ENCODE assay signal across 1 cellular context in the genomic region with DNA sequence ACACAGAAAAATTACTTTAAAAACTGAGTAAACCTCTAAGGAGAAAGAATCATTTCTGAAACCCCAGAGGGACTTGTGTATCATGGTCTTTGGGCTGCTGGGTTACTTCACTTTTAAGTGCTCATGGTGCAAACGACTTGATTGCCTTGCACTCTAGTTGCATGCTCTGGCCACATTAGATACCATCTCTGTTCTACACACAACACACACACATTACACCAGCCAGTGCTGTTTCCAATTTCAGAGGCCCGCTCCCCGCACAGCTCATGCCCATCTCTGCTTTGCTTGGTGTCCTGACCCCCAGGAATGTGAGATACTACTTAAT.
TF ChIP-seq lines count a peak whose summit lies in the region.

No MANE protein-coding gene starts in this region.

TF ChIP-seq in GM23338, 12 proteins besides CTCF, POLR2A, EP300 and RAD21 (continued from another document):
- TF ChIP-seq REST (IDR thresholded peaks at IDR 0.05; ENCODE audit: unreplicated experiment) = no peak
- TF ChIP-seq ZNF114 (CRISPR knock-in tag; IDR thresholded peaks at IDR 0.05) = no peak
